29 cellular contexts compared by ENCODE assay signal in genomic region chrX:134075894-134076718, GRCh38.
DNase-seq lines count a peak whose midpoint lies in the region; ATAC-seq, FAIRE-seq and TF ChIP-seq lines count a peak whose summit lies in the region.
"Had no signal": no experiment of that assay in that cellular context is flagged by ENCODE, and none has a peak within 500 bp of the region (broad histone marks: within the 10 kb centered on the region; RNA-seq: fewer than 3 reads in every experiment).

No MANE protein-coding gene starts in this region.

- intact Hi-C loops in ascending aorta (cut with DNase I), result no loop called here

- H2AFZ ChIP-seq in SK-N-SH (ENCODE audit: low read depth), result no peak overlapping the region
- H2AFZ ChIP-seq: PC-9 had no signal

- FAIRE-seq in urothelium cell line (lab: Jason Lieb, UNC), result peak; percentile 48

- no peaks in the 10 kb centered on the region for H3K9me2 ChIP-seq in SK-N-SH

- H3K4me3 ChIP-seq in SK-N-SH (ENCODE audit: low read depth in 2 of 2, low read length in 1 of 2) (no peak overlapping the region), endodermal cell (ENCODE audit: low read length) (peak overlapping the region; percentile 40), ascending aorta (no peak overlapping the region)
- H3K4me3 ChIP-seq: MG63, PC-9, SJSA1 had no signal

- TF ChIP-seq EP300 in SK-N-SH (IDR thresholded peaks at IDR 0.05; ENCODE audit: borderline replicate concordance in 1 of 2, low read depth in 1 of 2, low read length in 1 of 2), result no peak

- no peaks in the 10 kb centered on the region for H3K4me1 Mint-ChIP-seq in endodermal cell
- H3K4me1 Mint-ChIP-seq: CD14-positive monocyte had no signal

- H3K36me3 Mint-ChIP-seq in endodermal cell (ENCODE audit: low read depth), result peaks cover 2% of the 10 kb centered on the region
- H3K36me3 Mint-ChIP-seq: CD14-positive monocyte had no signal

- H3K27ac ChIP-seq in SK-N-SH (ENCODE audit: low read depth in 2 of 2, low read length in 1 of 2), result no peak overlapping the region
- no peak overlapping the region for H3K27ac ChIP-seq in endodermal cell (ENCODE audit: low read depth, low read length)
- H3K27ac ChIP-seq in ascending aorta, result no peak overlapping the region
- H3K27ac ChIP-seq: 22Rv1, PC-9, SJSA1 had no signal

- H3K36me3 ChIP-seq in SK-N-SH (replicated peaks in 1 of 2; ENCODE audit: control insufficient read depth in 1 of 2, insufficient read depth in 2 of 2, low read length in 1 of 2) (no peaks in the 10 kb centered on the region), endodermal cell (ENCODE audit: control insufficient read depth, insufficient read depth, low read length) (no peaks in the 10 kb centered on the region), ascending aorta (no peaks in the 10 kb centered on the region)
- H3K36me3 ChIP-seq: BE2C, MG63, SJSA1 had no signal

- H4K20me1 ChIP-seq in SK-N-SH (ENCODE audit: insufficient read depth), result no peaks in the 10 kb centered on the region

- H3F3A ChIP-seq in SK-N-SH (replicated peaks; ENCODE audit: insufficient read depth), result peaks cover 11% of the 10 kb centered on the region

- H3K9ac ChIP-seq in SK-N-SH (no peak overlapping the region), endodermal cell (ENCODE audit: extremely low read depth, low read length, poor library complexity, severe bottlenecking) (no peak overlapping the region)

- H3K27me3 Mint-ChIP-seq in endodermal cell (ENCODE audit: insufficient read depth), result no peaks in the 10 kb centered on the region

- no peaks in the 10 kb centered on the region for H3K9me3 ChIP-seq in SK-N-SH
- H3K9me3 ChIP-seq in endodermal cell (ENCODE audit: control insufficient read depth, low read length), result peaks cover 10% of the 10 kb centered on the region
- no peaks in the 10 kb centered on the region for H3K9me3 ChIP-seq in ascending aorta
- H3K9me3 ChIP-seq: BE2C, MG63, SJSA1 had no signal

- POLR2A ChIA-PET in SK-N-SH (lab: Yijun Ruan, JAX), result no interaction called here

- H3K4me1 ChIP-seq in SK-N-SH (ENCODE audit: control insufficient read depth in 1 of 2, insufficient read depth in 2 of 2, low read depth in 1 of 2, low read length in 1 of 2) (no peaks in the 10 kb centered on the region), endodermal cell (ENCODE audit: control insufficient read depth, insufficient read depth, low read length) (no peaks in the 10 kb centered on the region), ascending aorta (no peaks in the 10 kb centered on the region)
- H3K4me1 ChIP-seq: BE2C, SJSA1 had no signal

- TF ChIP-seq CTCF in SK-N-SH (IDR thresholded peaks at IDR 0.05), result no peak
- no peak for TF ChIP-seq CTCF in endodermal cell (conservative IDR thresholded peaks at IDR 0.05)
- no peak for TF ChIP-seq CTCF in ascending aorta (IDR thresholded peaks at IDR 0.05)

- H3K27ac Mint-ChIP-seq in endodermal cell, result no peak overlapping the region

- H3K4me2 ChIP-seq in SK-N-SH, result no peak overlapping the region
- H3K4me2 ChIP-seq: PC-9 had no signal

- DNase-seq in SK-N-SH, result no peak
- peak; percentile 0 for DNase-seq in NAMALWA (ENCODE audit: low spot score)
- no peak for DNase-seq in endodermal cell
- no peak for DNase-seq in urothelium cell line (ENCODE audit: low spot score)
- DNase-seq in foreskin melanocyte, result no peak
- no peak for DNase-seq in ascending aorta (ENCODE audit: low spot score in 2 of 2)
- DNase-seq: ACHN, BE2C, Calu3, DMS79 treated with DMSO at 0.1 percent for 48 hours, GF-D8, GOT3, KG1, MG63, NCI-H1048, NCI-H1417, NCI-H1694, NCI-H2029 treated with DMSO at 0.1 percent for 48 hours, NCI-H446 treated with DMSO at 0.1 percent for 48 hours, NCI-H526, NCI-H82, PC-9, Right ventricle myocardium superior had no signal

- 9% methylated on average over 21 of the region's 26 CpGs for WGBS in SK-N-SH (ENCODE audit: low lambda C conversion rate)
- 90 to 95% methylated on average over 17 to 26 of the region's 26 CpGs for WGBS in endodermal cell (ENCODE audit: insufficient coverage in 1 of 2, insufficient read length in 1 of 2), 2 experiments

- no peak for ATAC-seq in SK-N-SH treated with all-trans-retinoic acid at 6 μM for 48 hours
- ATAC-seq in GM19023 (IDR thresholded peaks at IDR 0.05; ENCODE audit: unreplicated experiment), result no peak
- ATAC-seq: HCT116 had no signal

- no peak for TF ChIP-seq RAD21 in SK-N-SH (IDR thresholded peaks at IDR 0.05; ENCODE audit: low read length)

- CTCF ChIA-PET in SK-N-SH (lab: Yijun Ruan, JAX), result no interaction called here

- no peak overlapping the region for H3K4me3 Mint-ChIP-seq in endodermal cell
- H3K4me3 Mint-ChIP-seq: CD14-positive monocyte had no signal

- H3K79me2 ChIP-seq in SK-N-SH (ENCODE audit: insufficient read depth), result no peaks in the 10 kb centered on the region

- H3K9me3 Mint-ChIP-seq in endodermal cell, result peaks cover 69% of the 10 kb centered on the region

- H3K27me3 ChIP-seq in SK-N-SH (ENCODE audit: insufficient read depth), result no peaks in the 10 kb centered on the region
- H3K27me3 ChIP-seq in endodermal cell (ENCODE audit: control insufficient read depth, insufficient read depth, low read length, poor library complexity, severe bottlenecking), result no peaks in the 10 kb centered on the region
- H3K27me3 ChIP-seq in ascending aorta, result no peaks in the 10 kb centered on the region
- H3K27me3 ChIP-seq: BE2C, MG63, SJSA1 had no signal

TF ChIP-seq in SK-N-SH, 30 proteins besides CTCF, POLR2A, EP300 and RAD21:
- no peak for TF ChIP-seq MXI1 (IDR thresholded peaks at IDR 0.05; ENCODE audit: low read depth, low read length)
- no peak for TF ChIP-seq FOXM1 (IDR thresholded peaks at IDR 0.05; ENCODE audit: low read depth)
- no peak for TF ChIP-seq USF2 (IDR thresholded peaks at IDR 0.05; ENCODE audit: borderline replicate concordance, low read depth, low read length)
- TF ChIP-seq MAX (IDR thresholded peaks at IDR 0.05; ENCODE audit: low read depth), result no peak
- no peak for TF ChIP-seq GABPA (IDR thresholded peaks at IDR 0.05; ENCODE audit: low read depth)
- TF ChIP-seq POLR2AphosphoS5 (IDR thresholded peaks at IDR 0.05; ENCODE audit: low read depth, low read length), result no peak
- TF ChIP-seq PBX3 (IDR thresholded peaks at IDR 0.05), result 0 out of 2 replicates have a peak, but pooled peaks have one; percentile 11

TF ChIP-seq in SK-N-SH treated with all-trans-retinoic acid at 6 μM for 48 hours, 23 proteins besides CTCF, POLR2A, EP300 and RAD21:
- TF ChIP-seq TCF4 (CRISPR knock-in tag; IDR thresholded peaks at IDR 0.05; ENCODE audit: borderline replicate concordance) (no peak), CSDC2 (CRISPR knock-in tag; IDR thresholded peaks at IDR 0.05) (no peak), RARB (CRISPR knock-in tag; IDR thresholded peaks at IDR 0.05) (no peak), OSR1 (CRISPR knock-in tag; IDR thresholded peaks at IDR 0.05) (no peak), ESRRG (CRISPR knock-in tag; IDR thresholded peaks at IDR 0.05) (no peak), ZNF70 (CRISPR knock-in tag; IDR thresholded peaks at IDR 0.05) (no peak), ISL1 (CRISPR knock-in tag; IDR thresholded peaks at IDR 0.05) (no peak), TSHZ2 (CRISPR knock-in tag; IDR thresholded peaks at IDR 0.05) (no peak)
